9 cellular contexts compared by ENCODE assay signal in the genomic region with DNA sequence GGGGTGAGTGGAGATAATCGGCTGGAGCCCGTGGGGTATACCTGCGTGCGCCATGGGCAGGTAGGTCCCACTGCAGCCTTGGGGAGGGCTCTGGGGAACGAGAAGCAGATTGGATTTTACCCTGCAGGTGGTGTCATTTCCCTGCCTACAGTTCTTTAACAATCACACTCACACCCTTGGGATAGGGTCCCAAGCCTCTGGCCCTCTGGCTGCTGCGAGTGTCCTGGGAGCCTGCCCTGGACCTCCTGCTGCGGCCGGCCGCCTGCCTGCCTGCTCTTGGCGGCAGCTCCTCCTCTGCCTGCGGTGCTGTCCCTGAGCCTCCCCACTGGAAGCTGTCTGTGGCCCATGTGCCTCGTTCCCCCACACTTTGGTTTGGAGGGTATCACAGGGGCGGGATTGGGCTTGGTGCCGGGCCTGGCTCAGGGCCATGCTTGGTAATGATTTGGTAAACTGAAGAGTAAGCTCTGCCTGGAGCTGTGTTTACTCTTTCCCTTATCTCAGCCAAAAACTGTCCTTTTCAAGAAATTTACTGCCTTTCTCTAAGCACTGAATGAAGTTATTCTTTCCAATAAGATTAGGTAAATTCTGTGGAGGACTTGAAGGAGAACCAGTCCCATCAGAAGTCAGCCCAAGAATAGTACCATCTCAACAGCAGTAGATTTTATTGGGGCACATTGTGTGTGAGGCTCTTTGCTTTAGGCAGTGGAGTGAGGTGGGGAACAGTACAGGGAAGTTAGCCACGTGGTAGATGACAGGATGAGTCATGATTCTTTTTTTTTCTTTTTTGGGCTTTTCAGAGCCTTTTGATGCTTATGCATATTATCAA. TPM values are rescaled to one million over a fixed set of nuclear protein-coding genes. Genes with fewer than 3 reads are reported as not detected.
DNase-seq lines count a peak whose midpoint lies in the region; ATAC-seq and TF ChIP-seq lines count a peak whose summit lies in the region.
"Had no signal": no experiment of that assay in that cellular context is flagged by ENCODE, and none has a peak within 500 bp of the region (broad histone marks: within the 10 kb centered on the region; RNA-seq: fewer than 3 reads in every experiment).

No MANE protein-coding gene starts in this region.

- peaks cover 14% of the 10 kb centered on the region for H3K4me1 Mint-ChIP-seq in activated naive CD4-positive, alpha-beta T cell treated with anti-CD3 and anti-CD28 coated beads, Interleukin-2, amount 10 ng/mL, durations not matched to agents 7 days and 5 days
- peaks cover 13% of the 10 kb centered on the region for H3K4me1 Mint-ChIP-seq in activated naive CD8-positive, alpha-beta T cell treated with anti-CD3 and anti-CD28 coated beads, Interleukin-2, amount 10 ng/mL, durations not matched to agents 7 days and 5 days

- H3K36me3 ChIP-seq in upper lobe of right lung: no peaks in the 10 kb centered on the region

- no peaks in the 10 kb centered on the region for H3K27me3 Mint-ChIP-seq in activated naive CD4-positive, alpha-beta T cell treated with anti-CD3 and anti-CD28 coated beads, Interleukin-2, amount 10 ng/mL, durations not matched to agents 7 days and 5 days
- no peaks in the 10 kb centered on the region for H3K27me3 Mint-ChIP-seq in activated naive CD8-positive, alpha-beta T cell treated with anti-CD3 and anti-CD28 coated beads, Interleukin-2, amount 10 ng/mL, durations not matched to agents 7 days and 5 days
- H3K27me3 Mint-ChIP-seq: naive B cell had no signal

- H3K4me1 ChIP-seq in upper lobe of right lung: peaks cover 23% of the 10 kb centered on the region

- ATAC-seq in activated naive CD4-positive, alpha-beta T cell treated with anti-CD3 and anti-CD28 coated beads, Interleukin-2, amount 50 U/mL, for 72 hours: peak; percentile 58 to 75
- peak; percentile 50 for ATAC-seq in activated naive CD8-positive, alpha-beta T cell treated with anti-CD3 and anti-CD28 coated beads, Interleukin-2, amount 10 ng/mL, durations not matched to agents 7 days and 5 days (ENCODE audit: low read depth)
- ATAC-seq in upper lobe of right lung: peak; percentile 70
- no peak for ATAC-seq in HG03457 (IDR thresholded peaks at IDR 0.05; ENCODE audit: unreplicated experiment)

- CTCF ChIA-PET in activated naive CD4-positive, alpha-beta T cell treated with anti-CD3 and anti-CD28 coated beads, Interleukin-2, amount 10 ng/mL, durations not matched to agents 7 days and 5 days (lab: Charles Lee): interaction anchor here (1.0 kb wide), 1 partner anchor 14 kb away, joined by 3 read pairs; no protein-coding TSS in a partner anchor

- peak overlapping the region in 1 of 2 donors; percentile 51 for H3K27ac Mint-ChIP-seq in activated naive CD4-positive, alpha-beta T cell treated with anti-CD3 and anti-CD28 coated beads, Interleukin-2, amount 50 U/mL, for 72 hours
- H3K27ac Mint-ChIP-seq in activated naive CD4-positive, alpha-beta T cell treated with anti-CD3 and anti-CD28 coated beads, Interleukin-2, amount 10 ng/mL, durations not matched to agents 7 days and 5 days: no peak overlapping the region
- H3K27ac Mint-ChIP-seq in activated naive CD8-positive, alpha-beta T cell treated with anti-CD3 and anti-CD28 coated beads, Interleukin-2, amount 10 ng/mL, durations not matched to agents 7 days and 5 days: no peak overlapping the region

- H3K27ac ChIP-seq in upper lobe of right lung: no peak overlapping the region

- intact Hi-C loops in upper lobe of right lung (cut with DNase I): no loop called here

- no peak overlapping the region for H3K4me3 Mint-ChIP-seq in activated naive CD4-positive, alpha-beta T cell treated with anti-CD3 and anti-CD28 coated beads, Interleukin-2, amount 10 ng/mL, durations not matched to agents 7 days and 5 days
- no peak overlapping the region for H3K4me3 Mint-ChIP-seq in activated naive CD8-positive, alpha-beta T cell treated with anti-CD3 and anti-CD28 coated beads, Interleukin-2, amount 10 ng/mL, durations not matched to agents 7 days and 5 days

- no peak overlapping the region for H3K4me3 ChIP-seq in upper lobe of right lung

- H3K9me3 Mint-ChIP-seq in activated naive CD4-positive, alpha-beta T cell treated with anti-CD3 and anti-CD28 coated beads, Interleukin-2, amount 50 U/mL, for 72 hours: peaks cover 7 to 10% of the 10 kb centered on the region in 2 donors
- no peaks in the 10 kb centered on the region for H3K9me3 Mint-ChIP-seq in activated naive CD4-positive, alpha-beta T cell treated with anti-CD3 and anti-CD28 coated beads, Interleukin-2, amount 10 ng/mL, durations not matched to agents 7 days and 5 days
- H3K9me3 Mint-ChIP-seq in activated naive CD8-positive, alpha-beta T cell treated with anti-CD3 and anti-CD28 coated beads, Interleukin-2, amount 10 ng/mL, durations not matched to agents 7 days and 5 days: no peaks in the 10 kb centered on the region

- no peaks in the 10 kb centered on the region for H3K9me3 ChIP-seq in upper lobe of right lung

- POLR2A ChIA-PET in activated naive CD8-positive, alpha-beta T cell treated with anti-CD3 and anti-CD28 coated beads, Interleukin-2, amount 10 ng/mL, durations not matched to agents 7 days and 5 days (lab: Charles Lee): no interaction called here

- no peak for DNase-seq in activated naive CD4-positive, alpha-beta T cell treated with anti-CD3 and anti-CD28 coated beads, Interleukin-2, amount 50 U/mL, for 72 hours (ENCODE audit: low spot score in 2 of 2)
- no peak for DNase-seq in activated naive CD4-positive, alpha-beta T cell treated with anti-CD3 and anti-CD28 coated beads, Interleukin-2, amount 10 ng/mL, durations not matched to agents 7 days and 5 days
- no peak for DNase-seq in activated naive CD8-positive, alpha-beta T cell treated with anti-CD3 and anti-CD28 coated beads, Interleukin-2, amount 10 ng/mL, durations not matched to agents 7 days and 5 days
- peak; percentile 55 for DNase-seq in islet precursor cell
- no peak for DNase-seq in upper lobe of right lung
- no peak for DNase-seq in NCI-H187 treated with DMSO at 0.1 percent for 48 hours (lab: John Stamatoyannopoulos, UW)
- DNase-seq in mesenteric fat pad (ENCODE audit: low spot score): no peak
- DNase-seq: naive B cell had no signal

- no peaks in the 10 kb centered on the region for H3K27me3 ChIP-seq in upper lobe of right lung

- peaks cover 16 to 47% of the 10 kb centered on the region in 2 donors for H3K36me3 Mint-ChIP-seq in activated naive CD4-positive, alpha-beta T cell treated with anti-CD3 and anti-CD28 coated beads, Interleukin-2, amount 50 U/mL, for 72 hours
- H3K36me3 Mint-ChIP-seq in activated naive CD4-positive, alpha-beta T cell treated with anti-CD3 and anti-CD28 coated beads, Interleukin-2, amount 10 ng/mL, durations not matched to agents 7 days and 5 days: peaks cover 35% of the 10 kb centered on the region
- H3K36me3 Mint-ChIP-seq in activated naive CD8-positive, alpha-beta T cell treated with anti-CD3 and anti-CD28 coated beads, Interleukin-2, amount 10 ng/mL, durations not matched to agents 7 days and 5 days: peaks cover 38% of the 10 kb centered on the region

- no peak for TF ChIP-seq CTCF in upper lobe of right lung (IDR thresholded peaks at IDR 0.05)

RNA-seq across cellular contexts. Expression of a gene that starts 53.7 kb away (rescaled TPM):
- total RNA-seq in activated naive CD4-positive, alpha-beta T cell treated with anti-CD3 and anti-CD28 coated beads, Interleukin-2, amount 50 U/mL, for 72 hours: 10 to 100 TPM; 17.8 to 50.8 TPM
- total RNA-seq in activated naive CD8-positive, alpha-beta T cell treated with anti-CD3 and anti-CD28 coated beads, Interleukin-2, amount 10 ng/mL, durations not matched to agents 7 days and 5 days: 10 to 100 TPM; 47.2 to 49.1 TPM
- 31.3 TPM for total RNA-seq in upper lobe of right lung
- 24.5 TPM for total RNA-seq in mesenteric fat pad
